ENCODE assay signal across 8 cellular contexts in genomic region chr3:64685800-64686445, GRCh38.
A peak's percentile ranks its signal among the peaks of the same experiment; 100 is the strongest.
DNase-seq lines count a peak whose midpoint lies in the region; ATAC-seq and TF ChIP-seq lines count a peak whose summit lies in the region.

No MANE protein-coding gene starts in this region.

- no peaks in the 10 kb centered on the region for H3K4me1 ChIP-seq in rectal smooth muscle tissue (ENCODE audit: control insufficient read depth, insufficient read depth, low read length)

- DNase-seq in DMS53 (lab: John Stamatoyannopoulos, UW) (peak; percentile 67), LNCaP clone FGC (ENCODE audit: low read depth) (no peak), brain pericyte (ENCODE audit: low read depth, low spot score) (peak; percentile 79), hypothalamus (lab: John Stamatoyannopoulos, UW) (peak in 50 of 51 donors; percentile 12 to 90 (median 64))
- DNase-seq in NK-92 treated with Interleukin-12 subunit alpha and Interleukin-12 subunit beta, amount 100 ng/mL, for 24 hours (lab: John Stamatoyannopoulos, UW) = no peak

- H3K36me3 ChIP-seq in rectal smooth muscle tissue (ENCODE audit: control insufficient read depth, insufficient read depth, low read length) = no peaks in the 10 kb centered on the region

- TF ChIP-seq CTCF in LNCaP clone FGC (IDR thresholded peaks at IDR 0.05; ENCODE audit: control insufficient read depth, extremely low read depth, insufficient read depth) = peak; percentile 28; the same call in 1 of the 2 replicates

- no peaks in the 10 kb centered on the region for H3K27me3 ChIP-seq in rectal smooth muscle tissue (ENCODE audit: control insufficient read depth, insufficient read depth, low read length)

- H3K9ac ChIP-seq in rectal smooth muscle tissue (ENCODE audit: low read length) = peak overlapping the region; percentile 97

- peak overlapping the region; percentile 28 for H3K4me3 ChIP-seq in LNCaP clone FGC (ENCODE audit: low read depth, low read length)
- peak overlapping the region; percentile 91 for H3K4me3 ChIP-seq in rectal smooth muscle tissue (ENCODE audit: low read length)

- ATAC-seq in GM19455 (IDR thresholded peaks at IDR 0.05; ENCODE audit: unreplicated experiment) = no peak
- no peak for ATAC-seq in GM21786 (IDR thresholded peaks at IDR 0.05; ENCODE audit: unreplicated experiment)

- peak overlapping the region; percentile 99 for H3K27ac ChIP-seq in rectal smooth muscle tissue (ENCODE audit: low read depth, low read length)

Comparison
In these comparisons a context has a peak if more than half of its experiments do, and no peak if none do; other contexts are left out.
1. DNase-seq: peak in DMS53 (single experiment), brain pericyte (single experiment) and hypothalamus (50 of 51); none in LNCaP clone FGC (single experiment) and NK-92 treated with Interleukin-12 subunit alpha and Interleukin-12 subunit beta, amount 100 ng/mL, for 24 hours (single experiment).